ENCODE assay signal across 5 cellular contexts in genomic region chr11:71157676-71158075, GRCh38.
A peak's percentile ranks its signal among the peaks of the same experiment; 100 is the strongest.
DNase-seq lines count a peak whose midpoint lies in the region; ATAC-seq and TF ChIP-seq lines count a peak whose summit lies in the region.
"Not testable (repeated sequence)": the region's sequence is repeated elsewhere in the genome, so short reads cannot be mapped to it uniquely, and the experiment has no call there.

No MANE protein-coding gene starts in this region.

- TF ChIP-seq CTCF in coronary artery (IDR thresholded peaks at IDR 0.05); suprapubic skin (IDR thresholded peaks at IDR 0.05): not testable (repeated sequence)

- not testable (repeated sequence) for H3K4me3 ChIP-seq in coronary artery, suprapubic skin

- H3K27me3 ChIP-seq in suprapubic skin: peaks cover 11% of the 10 kb centered on the region

- 92% methylated on average over 5 of the region's 5 CpGs for WGBS in suprapubic skin

- H3K4me1 ChIP-seq in suprapubic skin: not testable (repeated sequence)

- intact Hi-C loops in posterior vena cava (cut with DNase I): not testable (repeated sequence)

- TF ChIP-seq POLR2A in suprapubic skin (IDR thresholded peaks at IDR 0.05): not testable (repeated sequence)

- ATAC-seq in left lobe of liver: not testable (repeated sequence)

- H3K27ac ChIP-seq in coronary artery, suprapubic skin: not testable (repeated sequence)

- TF ChIP-seq EP300 in suprapubic skin (IDR thresholded peaks at IDR 0.05): not testable (repeated sequence)

- H3K9me3 ChIP-seq in suprapubic skin: not testable (repeated sequence)

- H3K36me3 ChIP-seq in suprapubic skin: not testable (repeated sequence)

- peak; percentile 19 for DNase-seq in activated effector memory CD4-positive, alpha-beta T cell treated with anti-CD3 and anti-CD28 coated beads, Interleukin-2, amount 50 U/mL, for 16 hours
- peak; percentile 65 for DNase-seq in coronary artery (ENCODE audit: low spot score)
- peak; percentile 19 for DNase-seq in left lobe of liver (ENCODE audit: low spot score)
- peak; percentile 58 for DNase-seq in posterior vena cava (ENCODE audit: low spot score)
- peak; percentile 18 to 41 for DNase-seq in suprapubic skin (ENCODE audit: low spot score in 2 of 2)
